Comparison of ENCODE assay signal across 2 cellular contexts in the genomic region with DNA sequence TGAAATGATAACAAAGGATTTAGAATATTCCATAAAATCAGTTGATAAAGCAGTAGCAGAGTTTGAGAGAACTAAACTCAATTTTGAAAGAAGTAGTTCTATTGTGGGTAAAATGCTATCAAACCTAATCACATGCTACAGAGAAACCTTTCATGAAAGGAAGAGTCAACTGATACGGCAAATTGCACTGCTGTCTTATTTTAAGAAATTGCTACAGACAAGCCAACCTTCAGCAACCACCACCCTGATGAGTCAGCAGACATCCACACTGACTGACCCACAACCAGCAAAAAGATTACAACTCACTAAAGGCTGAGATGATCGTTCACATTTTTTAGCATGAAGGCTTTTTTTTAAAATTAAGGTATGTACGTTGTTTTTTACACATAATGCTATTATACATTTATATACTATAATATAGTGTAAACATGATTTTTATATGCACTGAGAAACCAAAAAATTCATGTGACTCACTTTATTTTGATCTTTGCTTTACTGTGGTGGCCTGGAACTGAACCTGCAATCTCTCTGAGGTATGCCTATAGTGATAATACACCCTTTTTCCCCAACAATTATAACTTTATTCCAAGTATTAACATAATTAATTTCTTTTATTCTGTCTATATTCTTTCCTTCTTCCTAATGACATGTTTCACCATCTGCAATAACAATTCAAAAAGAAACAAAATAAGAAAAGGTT.
TF ChIP-seq lines count a peak whose summit lies in the region.

No MANE protein-coding gene starts in this region.

TF ChIP-seq in HCT116, 20 proteins besides CTCF, POLR2A, EP300 and RAD21 (continued from another document):
- TF ChIP-seq, protein P1, sequence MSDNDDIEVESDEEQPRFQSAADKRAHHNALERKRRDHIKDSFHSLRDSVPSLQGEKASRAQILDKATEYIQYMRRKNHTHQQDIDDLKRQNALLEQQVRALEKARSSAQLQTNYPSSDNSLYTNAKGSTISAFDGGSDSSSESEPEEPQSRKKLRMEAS (IDR thresholded peaks at IDR 0.05), result no peak
- 0 out of 2 replicates have a peak, but pooled peaks have one; percentile 40 for TF ChIP-seq SIN3A (IDR thresholded peaks at IDR 0.05; ENCODE audit: low read depth)
- TF ChIP-seq, protein P2, sequence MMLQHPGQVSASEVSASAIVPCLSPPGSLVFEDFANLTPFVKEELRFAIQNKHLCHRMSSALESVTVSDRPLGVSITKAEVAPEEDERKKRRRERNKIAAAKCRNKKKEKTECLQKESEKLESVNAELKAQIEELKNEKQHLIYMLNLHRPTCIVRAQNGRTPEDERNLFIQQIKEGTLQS (IDR thresholded peaks at IDR 0.05), result no peak
- peak; percentile 5; the same call in 1 of the 2 replicates for TF ChIP-seq CBX3 (IDR thresholded peaks at IDR 0.05; ENCODE audit: low read depth)
- no peak for TF ChIP-seq EZH2phosphoT487 (IDR thresholded peaks at IDR 0.05; ENCODE audit: borderline replicate concordance)
- TF ChIP-seq, protein P3, sequence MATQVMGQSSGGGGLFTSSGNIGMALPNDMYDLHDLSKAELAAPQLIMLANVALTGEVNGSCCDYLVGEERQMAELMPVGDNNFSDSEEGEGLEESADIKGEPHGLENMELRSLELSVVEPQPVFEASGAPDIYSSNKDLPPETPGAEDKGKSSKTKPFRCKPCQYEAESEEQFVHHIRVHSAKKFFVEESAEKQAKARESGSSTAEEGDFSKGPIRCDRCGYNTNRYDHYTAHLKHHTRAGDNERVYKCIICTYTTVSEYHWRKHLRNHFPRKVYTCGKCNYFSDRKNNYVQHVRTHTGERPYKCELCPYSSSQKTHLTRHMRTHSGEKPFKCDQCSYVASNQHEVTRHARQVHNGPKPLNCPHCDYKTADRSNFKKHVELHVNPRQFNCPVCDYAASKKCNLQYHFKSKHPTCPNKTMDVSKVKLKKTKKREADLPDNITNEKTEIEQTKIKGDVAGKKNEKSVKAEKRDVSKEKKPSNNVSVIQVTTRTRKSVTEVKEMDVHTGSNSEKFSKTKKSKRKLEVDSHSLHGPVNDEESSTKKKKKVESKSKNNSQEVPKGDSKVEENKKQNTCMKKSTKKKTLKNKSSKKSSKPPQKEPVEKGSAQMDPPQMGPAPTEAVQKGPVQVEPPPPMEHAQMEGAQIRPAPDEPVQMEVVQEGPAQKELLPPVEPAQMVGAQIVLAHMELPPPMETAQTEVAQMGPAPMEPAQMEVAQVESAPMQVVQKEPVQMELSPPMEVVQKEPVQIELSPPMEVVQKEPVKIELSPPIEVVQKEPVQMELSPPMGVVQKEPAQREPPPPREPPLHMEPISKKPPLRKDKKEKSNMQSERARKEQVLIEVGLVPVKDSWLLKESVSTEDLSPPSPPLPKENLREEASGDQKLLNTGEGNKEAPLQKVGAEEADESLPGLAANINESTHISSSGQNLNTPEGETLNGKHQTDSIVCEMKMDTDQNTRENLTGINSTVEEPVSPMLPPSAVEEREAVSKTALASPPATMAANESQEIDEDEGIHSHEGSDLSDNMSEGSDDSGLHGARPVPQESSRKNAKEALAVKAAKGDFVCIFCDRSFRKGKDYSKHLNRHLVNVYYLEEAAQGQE (IDR thresholded peaks at IDR 0.05; ENCODE audit: low read depth), result no peak
- no peak for TF ChIP-seq YY1 (IDR thresholded peaks at IDR 0.05; ENCODE audit: extremely low read depth, insufficient replicate concordance, low read depth, low read length)

TF ChIP-seq in SK-N-SH, 30 proteins besides CTCF, POLR2A, EP300 and RAD21 (continued from another document):
- TF ChIP-seq TCF12 (IDR thresholded peaks at IDR 0.05), result peak; percentile 76
- TF ChIP-seq RCOR1 (IDR thresholded peaks at IDR 0.05; ENCODE audit: low read length), result no peak
- TF ChIP-seq FOXJ3 (CRISPR knock-in tag; IDR thresholded peaks at IDR 0.05), result no peak
- TF ChIP-seq RFX5 (IDR thresholded peaks at IDR 0.05; ENCODE audit: low read length), result no peak
- TF ChIP-seq, protein P4, sequence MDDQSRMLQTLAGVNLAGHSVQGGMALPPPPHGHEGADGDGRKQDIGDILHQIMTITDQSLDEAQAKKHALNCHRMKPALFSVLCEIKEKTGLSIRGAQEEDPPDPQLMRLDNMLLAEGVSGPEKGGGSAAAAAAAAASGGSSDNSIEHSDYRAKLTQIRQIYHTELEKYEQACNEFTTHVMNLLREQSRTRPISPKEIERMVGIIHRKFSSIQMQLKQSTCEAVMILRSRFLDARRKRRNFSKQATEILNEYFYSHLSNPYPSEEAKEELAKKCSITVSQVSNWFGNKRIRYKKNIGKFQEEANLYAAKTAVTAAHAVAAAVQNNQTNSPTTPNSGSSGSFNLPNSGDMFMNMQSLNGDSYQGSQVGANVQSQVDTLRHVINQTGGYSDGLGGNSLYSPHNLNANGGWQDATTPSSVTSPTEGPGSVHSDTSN (IDR thresholded peaks at IDR 0.05), result peak; percentile 85
- no peak for TF ChIP-seq EZH2phosphoT487 (IDR thresholded peaks at IDR 0.05; ENCODE audit: borderline replicate concordance, low read depth)
- TF ChIP-seq TAF1 (IDR thresholded peaks at IDR 0.05; ENCODE audit: borderline replicate concordance, low read depth, low read length), result no peak
- peak; percentile 56; the same call in 1 of the 2 replicates for TF ChIP-seq POLR2AphosphoS5 (IDR thresholded peaks at IDR 0.05; ENCODE audit: low read depth, low read length)
- no peak for TF ChIP-seq MEF2A (IDR thresholded peaks at IDR 0.05; ENCODE audit: borderline replicate concordance, low read depth)
- TF ChIP-seq NFIC (IDR thresholded peaks at IDR 0.05; ENCODE audit: borderline replicate concordance), result 0 out of 2 replicates have a peak, but pooled peaks have one; percentile 12
- TF ChIP-seq, protein P5, sequence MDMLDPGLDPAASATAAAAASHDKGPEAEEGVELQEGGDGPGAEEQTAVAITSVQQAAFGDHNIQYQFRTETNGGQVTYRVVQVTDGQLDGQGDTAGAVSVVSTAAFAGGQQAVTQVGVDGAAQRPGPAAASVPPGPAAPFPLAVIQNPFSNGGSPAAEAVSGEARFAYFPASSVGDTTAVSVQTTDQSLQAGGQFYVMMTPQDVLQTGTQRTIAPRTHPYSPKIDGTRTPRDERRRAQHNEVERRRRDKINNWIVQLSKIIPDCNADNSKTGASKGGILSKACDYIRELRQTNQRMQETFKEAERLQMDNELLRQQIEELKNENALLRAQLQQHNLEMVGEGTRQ (IDR thresholded peaks at IDR 0.05; ENCODE audit: borderline replicate concordance, low read depth, low read length), result no peak
- no peak for TF ChIP-seq SMC3 (IDR thresholded peaks at IDR 0.05; ENCODE audit: low read depth, low read length)
- TF ChIP-seq ELF1 (IDR thresholded peaks at IDR 0.05), result no peak
- peak; percentile 68 for TF ChIP-seq JUND (IDR thresholded peaks at IDR 0.05)
- no peak for TF ChIP-seq FOXM1 (IDR thresholded peaks at IDR 0.05; ENCODE audit: low read depth)
- no peak for TF ChIP-seq GATA2 (CRISPR knock-in tag; IDR thresholded peaks at IDR 0.05)
- no peak for TF ChIP-seq SIN3A (IDR thresholded peaks at IDR 0.05; ENCODE audit: borderline replicate concordance, low read depth, low read length)
- no peak for TF ChIP-seq NRF1 (IDR thresholded peaks at IDR 0.05; ENCODE audit: low read depth, low read length)
- TF ChIP-seq MXI1 (IDR thresholded peaks at IDR 0.05; ENCODE audit: low read depth, low read length), result no peak
- TF ChIP-seq TEAD4 (IDR thresholded peaks at IDR 0.05; ENCODE audit: borderline replicate concordance, insufficient read depth), result no peak
- TF ChIP-seq, protein P6, sequence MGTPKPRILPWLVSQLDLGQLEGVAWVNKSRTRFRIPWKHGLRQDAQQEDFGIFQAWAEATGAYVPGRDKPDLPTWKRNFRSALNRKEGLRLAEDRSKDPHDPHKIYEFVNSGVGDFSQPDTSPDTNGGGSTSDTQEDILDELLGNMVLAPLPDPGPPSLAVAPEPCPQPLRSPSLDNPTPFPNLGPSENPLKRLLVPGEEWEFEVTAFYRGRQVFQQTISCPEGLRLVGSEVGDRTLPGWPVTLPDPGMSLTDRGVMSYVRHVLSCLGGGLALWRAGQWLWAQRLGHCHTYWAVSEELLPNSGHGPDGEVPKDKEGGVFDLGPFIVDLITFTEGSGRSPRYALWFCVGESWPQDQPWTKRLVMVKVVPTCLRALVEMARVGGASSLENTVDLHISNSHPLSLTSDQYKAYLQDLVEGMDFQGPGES (IDR thresholded peaks at IDR 0.05; ENCODE audit: low read depth, low read length), result no peak
- TF ChIP-seq, protein P1 (IDR thresholded peaks at IDR 0.05; ENCODE audit: low read depth), result no peak
- TF ChIP-seq, protein P3 (IDR thresholded peaks at IDR 0.05; ENCODE audit: low read depth, low read length), result no peak
TF ChIP-seq in SK-N-SH: peak in this region for 6.
